9 cellular contexts compared by ENCODE assay signal in genomic region chr11:8354622-8355417, GRCh38.
DNase-seq lines count a peak whose midpoint lies in the region; ATAC-seq, FAIRE-seq and TF ChIP-seq lines count a peak whose summit lies in the region.
"Had no signal": no experiment of that assay in that cellular context is flagged by ENCODE, and none has a peak within 500 bp of the region (broad histone marks: within the 10 kb centered on the region; RNA-seq: fewer than 3 reads in every experiment).

No MANE protein-coding gene starts in this region.

- peaks cover 43% of the 10 kb centered on the region for H3K4me1 ChIP-seq in ectodermal cell (ENCODE audit: control insufficient read depth, insufficient read depth, low read length)
- no peaks in the 10 kb centered on the region for H3K4me1 ChIP-seq in right cardiac atrium (ENCODE audit: control insufficient read depth, insufficient read depth, low read length)

- DNase-seq in GM19239 (ENCODE audit: insufficient read length, low spot score) (peak; percentile 28), NCI-H526 treated with DMSO at 0.1 percent for 48 hours (lab: John Stamatoyannopoulos, UW) (peak; percentile 20), progenitor cell of endocrine pancreas (ENCODE audit: low spot score, unreplicated experiment) (no peak), right cardiac atrium (no peak), SHP77 (lab: John Stamatoyannopoulos, UW) (no peak), iPS-NIHi7 (ENCODE audit: extremely low spot score) (no peak)
- DNase-seq: activated naive CD4-positive, alpha-beta T cell had no signal

- FAIRE-seq in GM19239 (lab: Jason Lieb, UNC): no peak

- no peaks in the 10 kb centered on the region for H3K9me3 ChIP-seq in ectodermal cell (ENCODE audit: control insufficient read depth, low read length)
- no peaks in the 10 kb centered on the region for H3K9me3 ChIP-seq in right cardiac atrium (ENCODE audit: control insufficient read depth, low read length)

- H3K4me3 ChIP-seq in ectodermal cell (ENCODE audit: insufficient read depth, low read depth, low read length) (no peak overlapping the region), right cardiac atrium (ENCODE audit: low read length) (no peak overlapping the region)

- H3K36me3 Mint-ChIP-seq in progenitor cell of endocrine pancreas (ENCODE audit: insufficient read depth): no peaks in the 10 kb centered on the region

- no peak overlapping the region for H3K4me3 Mint-ChIP-seq in progenitor cell of endocrine pancreas (ENCODE audit: low read depth)

- no peak for ATAC-seq in right cardiac atrium
- no peak for ATAC-seq in GM18861 (IDR thresholded peaks at IDR 0.05; ENCODE audit: unreplicated experiment)

- no peaks in the 10 kb centered on the region for H3K9me3 Mint-ChIP-seq in progenitor cell of endocrine pancreas (ENCODE audit: low read depth)

- H3K4me1 Mint-ChIP-seq in progenitor cell of endocrine pancreas (ENCODE audit: low read depth): peaks cover 7% of the 10 kb centered on the region

- no peaks in the 10 kb centered on the region for H3K36me3 ChIP-seq in ectodermal cell (ENCODE audit: control insufficient read depth, insufficient read depth, low read length)

- no peaks in the 10 kb centered on the region for H3K27me3 Mint-ChIP-seq in progenitor cell of endocrine pancreas

- H3K27ac Mint-ChIP-seq in progenitor cell of endocrine pancreas: peak overlapping the region; percentile 29

- TF ChIP-seq CTCF in progenitor cell of endocrine pancreas (IDR thresholded peaks at IDR 0.05; ENCODE audit: unreplicated experiment): no peak

- H3K27me3 ChIP-seq in ectodermal cell (ENCODE audit: control insufficient read depth, insufficient read depth, low read length, poor library complexity, severe bottlenecking) (no peaks in the 10 kb centered on the region), right cardiac atrium (ENCODE audit: control insufficient read depth, insufficient read depth) (no peaks in the 10 kb centered on the region)

- WGBS in ectodermal cell, 2 experiments: 54 to 57% methylated on average over 16 of the region's 16 CpGs
- 18% methylated on average over 16 of the region's 16 CpGs for WGBS in right cardiac atrium

- intact Hi-C loops in right cardiac atrium (cut with DNase I): no loop called here

- peak overlapping the region; percentile 72 for H3K27ac ChIP-seq in ectodermal cell (ENCODE audit: insufficient read depth, low read depth, low read length, poor library complexity, severe bottlenecking)
- no peak overlapping the region for H3K27ac ChIP-seq in right cardiac atrium (ENCODE audit: low read length)

Comparison
In these comparisons a context has a peak if more than half of its experiments do, and no peak if none do; other contexts are left out.
1. DNase-seq: peak in GM19239 (single experiment) and NCI-H526 treated with DMSO at 0.1 percent for 48 hours (single experiment); none in progenitor cell of endocrine pancreas (single experiment), right cardiac atrium (0 of 3), SHP77 (0 of 2) and iPS-NIHi7 (single experiment).